Comparison of ENCODE assay signal across 8 cellular contexts in genomic region chr6:71288228-71289038, GRCh38. TPM values are rescaled to one million over a fixed set of nuclear protein-coding genes. Genes with fewer than 3 reads are reported as not detected.
DNase-seq lines count a peak whose midpoint lies in the region; ATAC-seq and TF ChIP-seq lines count a peak whose summit lies in the region.

TSS of gene OGFRL1 (plus strand) at chr6:71288811. CDS start at chr6:71288937, 126 bp downstream.

- H3K4me1 ChIP-seq in ectodermal cell (ENCODE audit: control insufficient read depth, insufficient read depth, low read length) (peaks cover 8% of the 10 kb centered on the region), lower lobe of right lung (peaks cover 36% of the 10 kb centered on the region)

- no peaks in the 10 kb centered on the region for H3K36me3 ChIP-seq in ectodermal cell (ENCODE audit: control insufficient read depth, insufficient read depth, low read length)
- H3K36me3 ChIP-seq in lower lobe of right lung, result no peaks in the 10 kb centered on the region

- H3K27ac ChIP-seq in ectodermal cell (ENCODE audit: insufficient read depth, low read depth, low read length, poor library complexity, severe bottlenecking) (no peak within 1 kb of the TSS), lower lobe of right lung (peak within 1 kb of the TSS; percentile 88)

- POLR2A ChIA-PET in activated CD4-positive, alpha-beta memory T cell treated with anti-CD3 and anti-CD28 coated beads for 36 hours (lab: Charles Lee), result interaction anchor here (1.6 kb wide), 1 partner anchor 22 kb away, joined by 3 read pairs; no protein-coding TSS in a partner anchor

- peaks cover 0 to 2% (median 0%) of the 10 kb centered on the region in 7 donors for H3K9me3 Mint-ChIP-seq in CD14-positive monocyte
- H3K9me3 Mint-ChIP-seq in activated CD4-positive, alpha-beta memory T cell treated with anti-CD3 and anti-CD28 coated beads for 36 hours, result no peaks in the 10 kb centered on the region

- WGBS in ectodermal cell, 2 experiments, result 1% methylated on average over 78 to 79 of the region's 79 CpGs

- peaks cover 52% of the 10 kb centered on the region for H3K4me1 Mint-ChIP-seq in CD14-positive monocyte
- H3K4me1 Mint-ChIP-seq in activated CD4-positive, alpha-beta memory T cell treated with anti-CD3 and anti-CD28 coated beads for 36 hours (ENCODE audit: low read depth), result peaks cover 35% of the 10 kb centered on the region

- no peaks in the 10 kb centered on the region for H3K9me3 ChIP-seq in ectodermal cell (ENCODE audit: control insufficient read depth, low read length)
- H3K9me3 ChIP-seq in lower lobe of right lung, result no peaks in the 10 kb centered on the region

- H3K27me3 ChIP-seq in ectodermal cell (ENCODE audit: control insufficient read depth, insufficient read depth, low read length, poor library complexity, severe bottlenecking), result peaks cover 4% of the 10 kb centered on the region
- H3K27me3 ChIP-seq in lower lobe of right lung (ENCODE audit: low read depth), result no peaks in the 10 kb centered on the region

- TF ChIP-seq CTCF in CD14-positive monocyte (IDR thresholded peaks at IDR 0.05) (no peak), lower lobe of right lung (IDR thresholded peaks at IDR 0.05) (no peak)

- CTCF ChIA-PET in activated CD4-positive, alpha-beta memory T cell treated with anti-CD3 and anti-CD28 coated beads for 36 hours (lab: Charles Lee), result interaction anchor here (0.5 to 1.5 kb wide), 4 partner anchors 18 to 875 kb away, joined by 3 to 6 read pairs (median 4); partner anchors contain the start of genes FAM135A and SMAP1

- H3K27ac Mint-ChIP-seq in CD14-positive monocyte, result peak within 1 kb of the TSS; percentile 92 to 98 (median 96)
- H3K27ac Mint-ChIP-seq in activated CD4-positive, alpha-beta memory T cell treated with anti-CD3 and anti-CD28 coated beads for 36 hours, result peak within 1 kb of the TSS; percentile 33

- peak; percentile 62 for DNase-seq in CD14-positive monocyte (ENCODE audit: low spot score)
- peak; percentile 83 for DNase-seq in NCI-H748 treated with DMSO at 0.1 percent for 48 hours (lab: John Stamatoyannopoulos, UW)
- peak; percentile 75 for DNase-seq in activated CD4-positive, alpha-beta memory T cell treated with anti-CD3 and anti-CD28 coated beads for 36 hours
- DNase-seq in lower lobe of right lung, result peak; percentile 84
- peak; percentile 9 to 65 (median 33) for DNase-seq in stimulated activated CD4-positive, alpha-beta T cell treated with anti-CD3 and anti-CD28 coated beads, TNF-alpha, amount 100 ng/mL, for 24 hours (ENCODE audit: low read depth in 3 of 3)

- H3K4me3 Mint-ChIP-seq in CD14-positive monocyte, result peak within 1 kb of the TSS; percentile 90 to 95
- peak within 1 kb of the TSS; percentile 69 for H3K4me3 Mint-ChIP-seq in activated CD4-positive, alpha-beta memory T cell treated with anti-CD3 and anti-CD28 coated beads for 36 hours

- H3K36me3 Mint-ChIP-seq in CD14-positive monocyte, result peaks cover 21 to 23% of the 10 kb centered on the region in 2 donors
- H3K36me3 Mint-ChIP-seq in activated CD4-positive, alpha-beta memory T cell treated with anti-CD3 and anti-CD28 coated beads for 36 hours, result no peaks in the 10 kb centered on the region

- H3K4me3 ChIP-seq in ectodermal cell (ENCODE audit: insufficient read depth, low read depth, low read length) (peak within 1 kb of the TSS; percentile 69), lower lobe of right lung (peak within 1 kb of the TSS; percentile 71)

- H3K27me3 Mint-ChIP-seq in CD14-positive monocyte (ENCODE audit: low read depth in 3 of 3), result no peaks in the 10 kb centered on the region
- no peaks in the 10 kb centered on the region for H3K27me3 Mint-ChIP-seq in activated CD4-positive, alpha-beta memory T cell treated with anti-CD3 and anti-CD28 coated beads for 36 hours

- intact Hi-C loops in CD14-positive monocyte (cut with micrococcal nuclease) (loop anchor here in 1 of 2 donors (5.0 kb wide), 1 partner anchor 36 kb away; no protein-coding TSS in a partner anchor), lower lobe of right lung (cut with DNase I) (no loop called here)
- intact Hi-C loops in activated CD4-positive, alpha-beta memory T cell treated with anti-CD3 and anti-CD28 coated beads for 36 hours (cut with micrococcal nuclease), result loop anchor here (1.0 to 5.0 kb wide), 4 partner anchors 11 to 876 kb away; partner anchors contain the start of genes FAM135A and SMAP1

- ATAC-seq in GM19372 (IDR thresholded peaks at IDR 0.05; ENCODE audit: low read depth, unreplicated experiment) (peak; percentile 79), HG03469 (IDR thresholded peaks at IDR 0.05; ENCODE audit: unreplicated experiment) (peak; percentile 66), lower lobe of right lung (peak; percentile 97 to 98)

RNA-seq across cellular contexts. Expression of gene OGFRL1, which starts in this region (rescaled TPM):
- polyA plus RNA-seq in CD14-positive monocyte, result 10 to 100 TPM; 58.3 to 72.8 TPM
- total RNA-seq in activated CD4-positive, alpha-beta memory T cell treated with anti-CD3 and anti-CD28 coated beads for 36 hours, result 1 to 10 TPM; 3.8 to 4.3 TPM
- polyA plus RNA-seq in ectodermal cell (2013, experiment 1 of 4), result 4.4 TPM
- 5.5 TPM for polyA plus RNA-seq in ectodermal cell (2013, experiment 2 of 4)
- polyA plus RNA-seq in ectodermal cell (2013, experiment 3 of 4), result 5.3 TPM
- polyA plus RNA-seq in ectodermal cell (2013, experiment 4 of 4), result 6.1 TPM
- 26.9 TPM for total RNA-seq in lower lobe of right lung

Comparison
In these comparisons a context has a peak if more than half of its experiments do, and no peak if none do; other contexts are left out.
1. DNase-seq: peak in every context shown above with its lines; median percentile 84 in lower lobe of right lung; 83 in NCI-H748 treated with DMSO at 0.1 percent for 48 hours; 75 in activated CD4-positive, alpha-beta memory T cell treated with anti-CD3 and anti-CD28 coated beads for 36 hours; 62 in CD14-positive monocyte; 33 in stimulated activated CD4-positive, alpha-beta T cell treated with anti-CD3 and anti-CD28 coated beads, TNF-alpha, amount 100 ng/mL, for 24 hours.